15 cellular contexts compared by ENCODE assay signal in the genomic region with DNA sequence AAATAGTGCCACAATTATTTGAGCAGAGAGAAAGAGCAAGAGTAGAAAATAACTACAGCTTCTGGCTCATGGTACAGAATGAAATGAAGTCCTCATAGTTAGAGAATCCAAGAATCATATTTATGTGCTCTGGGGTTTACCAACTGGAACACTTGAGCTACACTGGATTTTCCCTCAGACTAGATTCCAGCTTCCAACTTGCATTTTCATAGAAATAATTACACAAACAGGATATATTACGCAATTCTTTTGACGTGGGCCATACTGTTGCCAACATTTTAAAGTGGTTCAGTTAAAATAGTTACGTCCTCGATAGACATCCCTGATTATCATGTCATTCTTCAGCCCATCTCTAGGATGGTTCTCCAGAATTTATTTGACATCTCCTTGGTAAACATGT.
DNase-seq lines count a peak whose midpoint lies in the region; ATAC-seq, FAIRE-seq and TF ChIP-seq lines count a peak whose summit lies in the region.
"Had no signal": no experiment of that assay in that cellular context is flagged by ENCODE, and none has a peak within 500 bp of the region (broad histone marks: within the 10 kb centered on the region; RNA-seq: fewer than 3 reads in every experiment).

No MANE protein-coding gene starts in this region.

- H3K27ac Mint-ChIP-seq in MCF 10A (ENCODE audit: low read depth, unreplicated experiment), result peak overlapping the region; percentile 89
- H3K27ac Mint-ChIP-seq: activated CD8-positive, alpha-beta T cell treated with anti-CD3 and anti-CD28 coated beads for 36 hours; natural killer cell treated with Interleukin-12 subunit alpha and Interleukin-12 subunit beta and Interleukin-15 and Interleukin-18, amount 100 ng/mL, for 72 hours had no signal

- no peak overlapping the region for H3K4me3 Mint-ChIP-seq in MCF 10A (ENCODE audit: unreplicated experiment)
- H3K4me3 Mint-ChIP-seq: activated CD8-positive, alpha-beta T cell treated with anti-CD3 and anti-CD28 coated beads for 36 hours; natural killer cell treated with Interleukin-12 subunit alpha and Interleukin-12 subunit beta and Interleukin-15 and Interleukin-18, amount 100 ng/mL, for 72 hours had no signal

- H3K4me3 ChIP-seq in breast epithelium (no peak overlapping the region), bronchial epithelial cell (ENCODE audit: low read depth, low read length) (no peak overlapping the region), left ventricle myocardium inferior (no peak overlapping the region), uterus (no peak overlapping the region)
- H3K4me3 ChIP-seq: ascending aorta, MG63 had no signal

- TF ChIP-seq CTCF in MCF 10A (IDR thresholded peaks at IDR 0.05; ENCODE audit: unreplicated experiment), result no peak
- TF ChIP-seq CTCF in breast epithelium (IDR thresholded peaks at IDR 0.05), result no peak
- TF ChIP-seq CTCF in bronchial epithelial cell (IDR thresholded peaks at IDR 0.05; ENCODE audit: insufficient read depth, low read length, severe bottlenecking), result no peak
- no peak for TF ChIP-seq CTCF in left ventricle myocardium inferior (IDR thresholded peaks at IDR 0.05; ENCODE audit: borderline replicate concordance)
- no peak for TF ChIP-seq CTCF in uterus (IDR thresholded peaks at IDR 0.05)

- H3K9me3 ChIP-seq in breast epithelium, result no peaks in the 10 kb centered on the region
- H3K9me3 ChIP-seq in left ventricle myocardium inferior (replicated peaks), result no peaks in the 10 kb centered on the region
- H3K9me3 ChIP-seq in uterus, result no peaks in the 10 kb centered on the region
- H3K9me3 ChIP-seq: ascending aorta, MG63, SK-N-SH had no signal

- H3K36me3 ChIP-seq in breast epithelium (no peaks in the 10 kb centered on the region), bronchial epithelial cell (ENCODE audit: control insufficient read depth, insufficient read depth, low read length) (no peaks in the 10 kb centered on the region), left ventricle myocardium inferior (no peaks in the 10 kb centered on the region), uterus (no peaks in the 10 kb centered on the region)
- H3K36me3 ChIP-seq: ascending aorta, MG63 had no signal

- peak; percentile 79 for DNase-seq in MCF 10A (ENCODE audit: unreplicated experiment)
- no peak for DNase-seq in breast epithelium (ENCODE audit: low spot score in 2 of 2)
- peak; percentile 75 for DNase-seq in bronchial epithelial cell (ENCODE audit: low read depth)
- DNase-seq in left ventricle myocardium inferior, result no peak
- no peak for DNase-seq in uterus
- no peak for DNase-seq in amygdala (lab: John Stamatoyannopoulos, UW)
- DNase-seq: activated CD8-positive, alpha-beta T cell treated with anti-CD3 and anti-CD28 coated beads for 36 hours; H7; MG63; SK-N-SH; small intestine had no signal

- intact Hi-C loops in MCF 10A (cut with micrococcal nuclease) (no loop called here), breast epithelium (cut with DNase I; ENCODE audit: low total_unique reads) (no loop called here), left ventricle myocardium inferior (cut with micrococcal nuclease) (no loop called here), uterus (cut with DNase I; ENCODE audit: low total_unique reads) (no loop called here)

- H3K4me1 ChIP-seq in breast epithelium (no peaks in the 10 kb centered on the region), left ventricle myocardium inferior (no peaks in the 10 kb centered on the region), uterus (peaks cover 0 to 11% of the 10 kb centered on the region in 2 donors)
- H3K4me1 ChIP-seq: ascending aorta had no signal

- FAIRE-seq in bronchial epithelial cell (lab: Jason Lieb, UNC), result no peak
- FAIRE-seq: small intestine had no signal

- CTCF ChIA-PET in MCF 10A (lab: Yijun Ruan, JAX), result no interaction called here

- ATAC-seq in HG02870 (IDR thresholded peaks at IDR 0.05; ENCODE audit: unreplicated experiment) (no peak), GM21381 (IDR thresholded peaks at IDR 0.05; ENCODE audit: unreplicated experiment) (no peak)
- ATAC-seq: activated CD8-positive, alpha-beta T cell treated with anti-CD3 and anti-CD28 coated beads for 36 hours; natural killer cell treated with Interleukin-12 subunit alpha and Interleukin-12 subunit beta and Interleukin-15 and Interleukin-18, amount 100 ng/mL, for 72 hours had no signal

- H3K9me3 Mint-ChIP-seq in MCF 10A (ENCODE audit: unreplicated experiment), result no peaks in the 10 kb centered on the region
- H3K9me3 Mint-ChIP-seq: activated CD8-positive, alpha-beta T cell treated with anti-CD3 and anti-CD28 coated beads for 36 hours had no signal

- no peak overlapping the region for H3K27ac ChIP-seq in breast epithelium
- H3K27ac ChIP-seq in left ventricle myocardium inferior (replicated peaks), result peak overlapping the region; percentile 54
- H3K27ac ChIP-seq in uterus, result peak overlapping the region; percentile 29 to 52
- H3K27ac ChIP-seq: ascending aorta had no signal

- TF ChIP-seq POLR2A in breast epithelium (IDR thresholded peaks at IDR 0.05) (no peak), uterus (IDR thresholded peaks at IDR 0.05) (no peak)

- H3K27me3 Mint-ChIP-seq in MCF 10A (ENCODE audit: insufficient read depth, unreplicated experiment), result no peaks in the 10 kb centered on the region

- H3K4me1 Mint-ChIP-seq in MCF 10A (ENCODE audit: insufficient read depth, unreplicated experiment), result peaks cover 33% of the 10 kb centered on the region

- POLR2A ChIA-PET in MCF 10A (lab: Yijun Ruan, JAX), result interaction anchor here (0.5 to 2.7 kb wide), 7 partner anchors 8 to 1887 kb away, joined by 3 to 10 read pairs (median 3); no protein-coding TSS in a partner anchor

- BruUV-seq in MCF 10A (replicated peaks; lab: Mats Ljungman, UMichigan), result no TSS peak

- H3K36me3 Mint-ChIP-seq in MCF 10A (ENCODE audit: insufficient read depth, unreplicated experiment), result no peaks in the 10 kb centered on the region
- H3K36me3 Mint-ChIP-seq: natural killer cell treated with Interleukin-12 subunit alpha and Interleukin-12 subunit beta and Interleukin-15 and Interleukin-18, amount 100 ng/mL, for 72 hours had no signal

- no peaks in the 10 kb centered on the region for H3K27me3 ChIP-seq in breast epithelium
- H3K27me3 ChIP-seq in bronchial epithelial cell (ENCODE audit: control insufficient read depth, insufficient read depth, low read length), result no peaks in the 10 kb centered on the region
- no peaks in the 10 kb centered on the region for H3K27me3 ChIP-seq in left ventricle myocardium inferior (ENCODE audit: low read depth)
- H3K27me3 ChIP-seq in uterus, result no peaks in the 10 kb centered on the region
- H3K27me3 ChIP-seq: ascending aorta, MG63 had no signal

Comparison
In these comparisons a context has a peak if more than half of its experiments do, and no peak if none do; other contexts are left out.
1. DNase-seq: peak in MCF 10A (single experiment) and bronchial epithelial cell (single experiment); none in breast epithelium (0 of 2), left ventricle myocardium inferior (single experiment), uterus (0 of 2) and amygdala (0 of 56).
2. H3K27ac ChIP-seq: peak in left ventricle myocardium inferior (single experiment) and uterus (2 of 2); none in breast epithelium (0 of 2).